ENCODE assay signal across 8 cellular contexts in the genomic region with DNA sequence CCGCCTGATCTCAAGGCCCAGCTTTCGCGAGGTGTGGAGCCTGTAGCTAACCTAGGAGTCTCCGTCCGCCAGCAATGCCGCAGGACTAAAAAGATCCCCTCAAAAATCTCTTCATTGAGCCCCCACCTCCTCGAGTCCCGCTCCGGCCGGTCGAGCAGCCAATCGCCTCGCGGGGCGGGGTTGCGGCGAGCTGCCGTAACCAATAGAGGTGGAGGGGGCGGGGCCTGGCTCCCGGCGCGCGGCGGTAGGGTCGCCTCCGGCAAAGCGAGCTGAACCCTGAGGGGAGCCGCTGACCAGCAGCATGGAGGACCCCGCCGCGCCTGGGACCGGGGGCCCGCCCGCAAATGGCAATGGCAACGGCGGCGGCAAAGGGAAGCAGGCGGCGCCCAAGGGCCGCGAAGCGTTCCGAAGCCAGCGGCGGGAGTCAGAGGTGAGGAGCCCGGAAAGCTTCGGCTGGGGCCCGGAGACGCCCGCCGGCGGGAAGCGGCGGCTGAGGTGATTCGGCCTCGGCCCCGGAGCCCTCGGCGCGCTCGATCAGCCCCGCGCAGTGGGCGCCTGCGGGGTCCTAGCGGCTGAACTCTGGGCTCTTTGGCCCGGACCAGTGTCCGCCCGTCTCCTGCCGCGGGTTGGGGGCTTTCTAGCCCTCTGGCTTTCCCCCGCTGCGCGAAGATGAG. TPM values are rescaled to one million over a fixed set of nuclear protein-coding genes. Genes with fewer than 3 reads are reported as not detected.
DNase-seq lines count a peak whose midpoint lies in the region; ATAC-seq and TF ChIP-seq lines count a peak whose summit lies in the region.

A gene with protein sequence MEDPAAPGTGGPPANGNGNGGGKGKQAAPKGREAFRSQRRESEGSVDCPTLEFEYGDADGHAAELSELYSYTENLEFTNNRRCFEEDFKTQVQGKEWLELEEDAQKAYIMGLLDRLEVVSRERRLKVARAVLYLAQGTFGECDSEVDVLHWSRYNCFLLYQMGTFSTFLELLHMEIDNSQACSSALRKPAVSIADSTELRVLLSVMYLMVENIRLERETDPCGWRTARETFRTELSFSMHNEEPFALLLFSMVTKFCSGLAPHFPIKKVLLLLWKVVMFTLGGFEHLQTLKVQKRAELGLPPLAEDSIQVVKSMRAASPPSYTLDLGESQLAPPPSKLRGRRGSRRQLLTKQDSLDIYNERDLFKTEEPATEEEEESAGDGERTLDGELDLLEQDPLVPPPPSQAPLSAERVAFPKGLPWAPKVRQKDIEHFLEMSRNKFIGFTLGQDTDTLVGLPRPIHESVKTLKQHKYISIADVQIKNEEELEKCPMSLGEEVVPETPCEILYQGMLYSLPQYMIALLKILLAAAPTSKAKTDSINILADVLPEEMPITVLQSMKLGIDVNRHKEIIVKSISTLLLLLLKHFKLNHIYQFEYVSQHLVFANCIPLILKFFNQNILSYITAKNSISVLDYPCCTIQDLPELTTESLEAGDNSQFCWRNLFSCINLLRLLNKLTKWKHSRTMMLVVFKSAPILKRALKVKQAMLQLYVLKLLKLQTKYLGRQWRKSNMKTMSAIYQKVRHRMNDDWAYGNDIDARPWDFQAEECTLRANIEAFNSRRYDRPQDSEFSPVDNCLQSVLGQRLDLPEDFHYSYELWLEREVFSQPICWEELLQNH (plus strand): TSS at position 261 of the 674 bp plus-strand sequence. CDS start 41 bp downstream, at position 302.

- H3K4me1 Mint-ChIP-seq in CD14-positive monocyte, result peaks cover 26% of the 10 kb centered on the region

- no peak for TF ChIP-seq CTCF in CD14-positive monocyte (IDR thresholded peaks at IDR 0.05)
- TF ChIP-seq CTCF in coronary artery (IDR thresholded peaks at IDR 0.05), result no peak
- TF ChIP-seq CTCF in left lung (IDR thresholded peaks at IDR 0.05), result no peak

- H3K9me3 Mint-ChIP-seq in CD14-positive monocyte, result no peaks in the 10 kb centered on the region

- no peaks in the 10 kb centered on the region for H3K9me3 ChIP-seq in left lung

- DNase-seq in CD14-positive monocyte (ENCODE audit: low spot score), result peak; percentile 79
- peak; percentile 50 for DNase-seq in NCI-H524 treated with DMSO at 0.1 percent for 48 hours (lab: John Stamatoyannopoulos, UW)
- DNase-seq in activated CD4-positive, alpha-beta T cell treated with anti-CD3 and anti-CD28 coated beads for 48 hours, result peak; percentile 95
- peak; percentile 90 for DNase-seq in coronary artery (ENCODE audit: low spot score)
- DNase-seq in left lung, result peak; percentile 92 to 97
- peak; percentile 85 for DNase-seq in stimulated activated CD4-positive, alpha-beta T cell treated with anti-CD3 and anti-CD28 coated beads, Interleukin-2, amount 100 ng/mL, for 4 hours (ENCODE audit: low read depth)

- H3K4me1 ChIP-seq in left lung, result peaks cover 0 to 6% of the 10 kb centered on the region in 2 donors

- peak within 1 kb of the TSS; percentile 90 to 98 for H3K4me3 Mint-ChIP-seq in CD14-positive monocyte

- H3K27ac ChIP-seq in coronary artery, result peak within 1 kb of the TSS in 1 of 2 donors; percentile 3
- H3K27ac ChIP-seq in left lung, result peak within 1 kb of the TSS in 1 of 2 donors; percentile 39

- peak; percentile 95 for ATAC-seq in GM19351 (IDR thresholded peaks at IDR 0.05; ENCODE audit: unreplicated experiment)
- ATAC-seq in HG03469 (IDR thresholded peaks at IDR 0.05; ENCODE audit: unreplicated experiment), result peak; percentile 67
- peak; percentile 99 for ATAC-seq in left lung

- peaks cover 0 to 50% of the 10 kb centered on the region in 2 donors for H3K27me3 ChIP-seq in left lung

- H3K36me3 Mint-ChIP-seq in CD14-positive monocyte, result peaks cover 7 to 8% of the 10 kb centered on the region in 2 donors

- H3K36me3 ChIP-seq in left lung, result no peaks in the 10 kb centered on the region

- peak within 1 kb of the TSS; percentile 68 for H3K4me3 ChIP-seq in coronary artery
- H3K4me3 ChIP-seq in left lung, result peak within 1 kb of the TSS; percentile 82 to 87

- peak within 1 kb of the TSS in 5 of 7 donors; percentile 31 to 78 (median 68) for H3K27ac Mint-ChIP-seq in CD14-positive monocyte

- peaks cover 39 to 48% (median 44%) of the 10 kb centered on the region in 3 donors for H3K27me3 Mint-ChIP-seq in CD14-positive monocyte (ENCODE audit: low read depth in 3 of 3)

- intact Hi-C loops in CD14-positive monocyte (cut with micrococcal nuclease) (loop anchor here in 1 of 2 donors (5.0 kb wide), 1 partner anchor 52 kb away; no protein-coding TSS in a partner anchor), left lung (cut with DNase I) (no loop called here)

RNA-seq across cellular contexts. Expression of the gene that starts here (rescaled TPM):
- polyA plus RNA-seq in CD14-positive monocyte, result under 1 TPM in 1 of 2 donors, not detected in 1; 0.11 TPM
- 1 to 10 TPM; 4.4 to 5.3 TPM for total RNA-seq in left lung

Comparison
In these comparisons a context has a peak if more than half of its experiments do, and no peak if none do; other contexts are left out.
1. Peak in DNase-seq in CD14-positive monocyte; RNA of the gene not detected or under 1 TPM.